ENCODE assay signal across 8 cellular contexts in the genomic region with DNA sequence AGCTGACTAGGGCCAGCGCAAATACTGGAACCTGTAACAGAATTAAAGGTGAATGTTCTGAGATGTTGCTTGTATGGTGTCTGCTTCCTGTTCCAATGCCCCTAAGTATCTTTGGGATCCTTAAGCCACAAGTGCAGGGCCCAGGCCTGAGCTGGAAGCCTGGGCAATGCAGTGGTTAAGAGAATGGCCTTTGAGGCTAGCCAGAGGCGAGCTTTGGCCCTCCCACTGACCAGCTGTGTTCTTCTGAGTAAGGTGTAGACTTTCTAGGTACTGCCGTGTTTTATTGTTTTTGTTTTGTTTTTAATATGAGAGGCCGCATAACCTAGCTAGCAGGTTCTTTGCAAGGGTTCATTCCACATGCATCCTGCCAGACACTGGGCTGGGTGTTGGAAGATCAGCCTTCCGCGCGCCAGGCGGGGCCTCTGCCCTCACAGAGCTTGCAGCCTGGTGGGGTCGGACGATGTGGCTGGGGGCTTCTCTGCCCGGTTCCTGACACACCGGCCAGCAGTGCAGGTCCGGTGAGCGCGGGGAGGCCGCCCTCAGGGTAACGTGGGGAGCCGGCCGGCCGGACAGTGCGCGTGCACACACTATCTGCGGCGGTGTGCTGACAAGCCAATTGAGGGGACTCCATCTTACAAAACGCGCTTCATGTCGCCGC. TPM values are rescaled to one million over a fixed set of nuclear protein-coding genes. Genes with fewer than 3 reads are reported as not detected.
DNase-seq lines count a peak whose midpoint lies in the region; ATAC-seq, FAIRE-seq and TF ChIP-seq lines count a peak whose summit lies in the region.

No MANE protein-coding gene starts in this region.

- in situ Hi-C loops in HepG2 (cut with HindIII; ENCODE audit: extremely low pct_ligation_motif_present, low pct_unique_long_range_greater_than_20kb): no loop called here

- peak overlapping the region; percentile 88 for H3K9ac ChIP-seq in HepG2 (ENCODE audit: insufficient read depth, low read depth, low read length)

- TF ChIP-seq CTCF in adrenal gland (IDR thresholded peaks at IDR 0.05): no peak
- no peak for TF ChIP-seq CTCF in HepG2 (CRISPR knock-in tag; IDR thresholded peaks at IDR 0.05)
- TF ChIP-seq CTCF in thyroid gland (IDR thresholded peaks at IDR 0.05): peak in 1 of 6 experiments; percentile 4

- WGBS in adrenal gland, 4 donors: 26 to 64% (median 45%) methylated on average over 7 to 28 of the region's 28 CpGs
- WGBS in HepG2 (ENCODE audit: low lambda C conversion rate): 84% methylated on average over 18 of the region's 28 CpGs
- WGBS in thyroid gland, 2 donors: 36 to 73% methylated on average over 8 to 24 of the region's 28 CpGs

- no peak for TF ChIP-seq RAD21 in HepG2 (CRISPR knock-in tag; IDR thresholded peaks at IDR 0.05)

- H2AFZ ChIP-seq in HepG2 (ENCODE audit: low read length): no peak overlapping the region

- H3K4me3 Mint-ChIP-seq in activated CD8-positive, alpha-beta memory T cell treated with anti-CD3 and anti-CD28 coated beads, Interleukin-2, amount 10 ng/mL, durations not matched to agents 7 days and 5 days: peak overlapping the region; percentile 94

- H3K27me3 ChIP-seq in adrenal gland (no peaks in the 10 kb centered on the region), HepG2 (ENCODE audit: control insufficient read depth in 1 of 2, insufficient read depth in 2 of 2, low read length in 2 of 2) (no peaks in the 10 kb centered on the region; a peak in 1 of 5 replicates), thyroid gland (no peaks in the 10 kb centered on the region)

- no peaks in the 10 kb centered on the region for H3K27me3 Mint-ChIP-seq in activated CD8-positive, alpha-beta memory T cell treated with anti-CD3 and anti-CD28 coated beads, Interleukin-2, amount 10 ng/mL, durations not matched to agents 7 days and 5 days

- H3K9me3 ChIP-seq in adrenal gland (replicated peaks in 1 of 3): no peaks in the 10 kb centered on the region
- H3K9me3 ChIP-seq in HepG2 (ENCODE audit: low read length): no peaks in the 10 kb centered on the region
- no peaks in the 10 kb centered on the region for H3K9me3 ChIP-seq in thyroid gland

- no peaks in the 10 kb centered on the region for H4K20me1 ChIP-seq in HepG2 (ENCODE audit: insufficient read depth, low read length)

- TF ChIP-seq POLR2A in adrenal gland (IDR thresholded peaks at IDR 0.05) (no peak), HepG2 (IDR thresholded peaks at IDR 0.05; ENCODE audit: insufficient read depth in 1 of 2, low read depth in 2 of 2, low read length in 2 of 2) (no peak), thyroid gland (IDR thresholded peaks at IDR 0.05) (no peak)

- intact Hi-C loops in adrenal gland (cut with DNase I) (no loop called here), HepG2 (cut with micrococcal nuclease; ENCODE audit: unreplicated experiment) (no loop called here), thyroid gland (cut with DNase I) (no loop called here)

- POLR2A ChIA-PET in HepG2 (lab: Yijun Ruan, JAX): interaction anchor here (1.3 to 8.5 kb wide), 8 partner anchors 10 to 266 kb away, joined by 4 to 128 read pairs (median 21); a partner anchor contains a TSS

- H3K36me3 ChIP-seq in adrenal gland (replicated peaks in 1 of 2): peaks cover 0 to 51% of the 10 kb centered on the region in 2 donors
- peaks cover 27 to 50% of the 10 kb centered on the region in 2 experiments for H3K36me3 ChIP-seq in HepG2 (replicated peaks in 1 of 2; ENCODE audit: control insufficient read depth in 1 of 2, insufficient read depth in 2 of 2, low read length in 2 of 2)
- H3K36me3 ChIP-seq in thyroid gland: peaks cover 42 to 43% of the 10 kb centered on the region in 2 donors

- H3K4me2 ChIP-seq in HepG2 (ENCODE audit: low read depth, low read length): peak overlapping the region; percentile 99

- H3K4me3 ChIP-seq in adrenal gland (peak overlapping the region in 2 of 4 donors; percentile 77 to 95), HepG2 (replicated peaks in 1 of 3; ENCODE audit: insufficient read depth in 1 of 3, low read depth in 2 of 3, low read length in 3 of 3) (peak overlapping the region in 2 of 3 experiments; percentile 23 to 87; a peak in 4 of 6 replicates), thyroid gland (replicated peaks in 1 of 3) (peak overlapping the region in 1 of 3 donors; percentile 76)

- CTCF ChIA-PET in activated CD8-positive, alpha-beta memory T cell treated with anti-CD3 and anti-CD28 coated beads, Interleukin-2, amount 10 ng/mL, durations not matched to agents 7 days and 5 days (lab: Charles Lee): interaction anchor here (1.6 to 6.7 kb wide), 4 partner anchors 11 to 30 kb away, joined by 3 to 62 read pairs (median 10); a partner anchor contains a TSS
- CTCF ChIA-PET in HepG2 (lab: Yijun Ruan, JAX; ENCODE audit: low intra/inter-chr PET ratio, low total read pairs): no interaction called here

- no peak for FAIRE-seq in HepG2 (lab: Jason Lieb, UNC)

- H3K36me3 Mint-ChIP-seq in activated CD8-positive, alpha-beta memory T cell treated with anti-CD3 and anti-CD28 coated beads, Interleukin-2, amount 10 ng/mL, durations not matched to agents 7 days and 5 days: peaks cover 43% of the 10 kb centered on the region

- H3K27ac Mint-ChIP-seq in activated CD8-positive, alpha-beta memory T cell treated with anti-CD3 and anti-CD28 coated beads, Interleukin-2, amount 10 ng/mL, durations not matched to agents 7 days and 5 days: peak overlapping the region; percentile 94

- H3K4me1 ChIP-seq in adrenal gland (replicated peaks in 1 of 2) (peaks cover 34 to 41% of the 10 kb centered on the region in 2 donors), HepG2 (ENCODE audit: insufficient read depth, low read length) (peaks cover 76% of the 10 kb centered on the region), thyroid gland (peaks cover 47 to 57% of the 10 kb centered on the region in 2 donors)

- DNase-seq in activated CD8-positive, alpha-beta memory T cell treated with anti-CD3 and anti-CD28 coated beads, Interleukin-2, amount 10 ng/mL, durations not matched to agents 7 days and 5 days: no peak
- no peak for DNase-seq in activated CD8-positive, alpha-beta memory T cell treated with anti-CD3 and anti-CD28 coated beads, Interleukin-2, amount 50 U/mL, for 4 hours
- DNase-seq in adrenal gland (no peak), HepG2 (ENCODE audit: low spot score) (no peak), thyroid gland (no peak), NCI-H2029 (lab: John Stamatoyannopoulos, UW) (no peak), DMS79 treated with DMSO at 0.1 percent for 48 hours (lab: John Stamatoyannopoulos, UW) (no peak), activated gamma-delta T cell (lab: John Stamatoyannopoulos, UW) (no peak)

- TF ChIP-seq EP300 in HepG2 (IDR thresholded peaks at IDR 0.05; ENCODE audit: low read depth in 2 of 2, low read length in 2 of 2) (no peak), HepG2 (CRISPR knock-in tag; IDR thresholded peaks at IDR 0.05; ENCODE audit: borderline replicate concordance) (no peak)

- peaks cover 69% of the 10 kb centered on the region for H3K4me1 Mint-ChIP-seq in activated CD8-positive, alpha-beta memory T cell treated with anti-CD3 and anti-CD28 coated beads, Interleukin-2, amount 10 ng/mL, durations not matched to agents 7 days and 5 days

- peaks cover 42% of the 10 kb centered on the region for H3K79me2 ChIP-seq in HepG2 (ENCODE audit: insufficient read depth, low read length)

- ATAC-seq in activated CD8-positive, alpha-beta memory T cell treated with anti-CD3 and anti-CD28 coated beads, Interleukin-2, amount 10 ng/mL, durations not matched to agents 7 days and 5 days: no peak
- peak; percentile 2 for ATAC-seq in HepG2

- no peaks in the 10 kb centered on the region for H3K9me3 Mint-ChIP-seq in activated CD8-positive, alpha-beta memory T cell treated with anti-CD3 and anti-CD28 coated beads, Interleukin-2, amount 10 ng/mL, durations not matched to agents 7 days and 5 days (ENCODE audit: low read depth)

- BruUV-seq in HepG2 (replicated peaks; lab: Mats Ljungman, UMichigan): no TSS peak

- H3K27ac ChIP-seq in adrenal gland (peak overlapping the region; percentile 76 to 94 (median 92)), HepG2 (ENCODE audit: extremely low read length, insufficient read depth, low read length) (peak overlapping the region; percentile 91), thyroid gland (peak overlapping the region; percentile 82 to 97 (median 96))

RNA-seq across cellular contexts. Expression of a gene that starts 0.6 kb away (rescaled TPM):
- total RNA-seq in activated CD8-positive, alpha-beta memory T cell treated with anti-CD3 and anti-CD28 coated beads, Interleukin-2, amount 10 ng/mL, durations not matched to agents 7 days and 5 days: 10 to 100 TPM; 54.8 to 60.4 TPM
- total RNA-seq in adrenal gland: 10 to 100 TPM; 34.2 to 58.8 (median 47.1) TPM
- 10 to 100 TPM; 46.0 to 95.0 (median 52.6) TPM for polyA plus RNA-seq in adrenal gland
- total RNA-seq in HepG2 (2016; rRNA removed; fragmentation: Illumina TruSeq; extraction: Trizol): 38.9 and 40.2 TPM in 2 replicates
- total RNA-seq in HepG2 (2016; cell fraction: cytosol; rRNA removed; fragmentation: Illumina TruSeq; extraction: Trizol; ENCODE audit: low read depth): 28.0 and 30.5 TPM in 2 replicates
- 37.2 and 39.5 TPM in 2 replicates for total RNA-seq in HepG2 (2016; cell fraction: insoluble cytoplasmic fraction; rRNA removed; fragmentation: Illumina TruSeq; extraction: Trizol)
- total RNA-seq in HepG2 (2016; cell fraction: membrane; rRNA removed; fragmentation: Illumina TruSeq; extraction: Trizol): 34.6 and 39.3 TPM in 2 replicates
- total RNA-seq in HepG2 (2016; cell fraction: nucleus; rRNA removed; fragmentation: Illumina TruSeq; extraction: Trizol): 34.5 and 44.1 TPM in 2 replicates
- 74.4 and 85.4 TPM in 2 replicates for polyA plus RNA-seq in HepG2 (2011; rRNA removed)
- 53.2 and 55.1 TPM in 2 replicates for polyA plus RNA-seq in HepG2 (2011; cell fraction: cytosol; rRNA removed)
- polyA plus RNA-seq in HepG2 (2011; cell fraction: nucleus; rRNA removed): 173 and 195 TPM in 2 replicates
- 41.9 and 49.7 TPM in 2 replicates for polyA plus RNA-seq in HepG2 (2012)
- 14.9 and 18.6 TPM in 2 replicates for polyA plus RNA-seq in HepG2 (2016; cell fraction: cytosol; fragmentation: Illumina TruSeq; extraction: Trizol; ENCODE audit: low read depth)
- polyA plus RNA-seq in HepG2 (2016; cell fraction: insoluble cytoplasmic fraction; fragmentation: Illumina TruSeq; extraction: Trizol; ENCODE audit: low read depth): 55.1 and 57.7 TPM in 2 replicates
- polyA plus RNA-seq in HepG2 (2016; cell fraction: membrane; fragmentation: Illumina TruSeq; extraction: Trizol; ENCODE audit: low read depth): 24.6 and 25.0 TPM in 2 replicates
- 99.9 and 109 TPM in 2 replicates for polyA plus RNA-seq in HepG2 (2016; cell fraction: nucleus; fragmentation: Illumina TruSeq; extraction: Trizol; ENCODE audit: insufficient read depth, low read depth)
- 81.6 and 104 TPM in 2 replicates for polyA minus RNA-seq in HepG2 (2011; rRNA and poly(A)+ RNA removed; ENCODE audit: low replicate concordance)
- 29.7 and 33.3 TPM in 2 replicates for polyA minus RNA-seq in HepG2 (2011; cell fraction: cytosol; rRNA and poly(A)+ RNA removed)
- 50.6 and 76.5 TPM in 2 replicates for polyA minus RNA-seq in HepG2 (2011; cell fraction: nucleus; rRNA and poly(A)+ RNA removed)
- 10 to 100 TPM; 47.0 to 62.8 (median 52.9) TPM for total RNA-seq in thyroid gland

RNA-seq across cellular contexts. Expression of a gene that starts 4.4 kb away (rescaled TPM):
- total RNA-seq in activated CD8-positive, alpha-beta memory T cell treated with anti-CD3 and anti-CD28 coated beads, Interleukin-2, amount 10 ng/mL, durations not matched to agents 7 days and 5 days: 100 to 1,000 TPM in 1 of 2 experiments, 10 to 100 TPM in 1; 95.9 to 108 TPM
- total RNA-seq in adrenal gland: 100 to 1,000 TPM in 4 of 8 donors, 10 to 100 TPM in 4; 55.9 to 148 (median 91.8) TPM
- polyA plus RNA-seq in adrenal gland: 100 to 1,000 TPM in 2 of 3 donors, 10 to 100 TPM in 1; 65.5 to 192 (median 130) TPM
- total RNA-seq in HepG2 (2016; rRNA removed; fragmentation: Illumina TruSeq; extraction: Trizol): 90.7 and 115 TPM in 2 replicates
- total RNA-seq in HepG2 (2016; cell fraction: cytosol; rRNA removed; fragmentation: Illumina TruSeq; extraction: Trizol; ENCODE audit: low read depth): 22.2 and 24.7 TPM in 2 replicates
- 99.1 and 105 TPM in 2 replicates for total RNA-seq in HepG2 (2016; cell fraction: insoluble cytoplasmic fraction; rRNA removed; fragmentation: Illumina TruSeq; extraction: Trizol)
- 64.5 and 68.5 TPM in 2 replicates for total RNA-seq in HepG2 (2016; cell fraction: membrane; rRNA removed; fragmentation: Illumina TruSeq; extraction: Trizol)
- total RNA-seq in HepG2 (2016; cell fraction: nucleus; rRNA removed; fragmentation: Illumina TruSeq; extraction: Trizol): 102 and 126 TPM in 2 replicates
- polyA plus RNA-seq in HepG2 (2011; rRNA removed): 125 and 158 TPM in 2 replicates
- polyA plus RNA-seq in HepG2 (2011; cell fraction: cytosol; rRNA removed): 60.6 and 76.3 TPM in 2 replicates
- 464 and 551 TPM in 2 replicates for polyA plus RNA-seq in HepG2 (2011; cell fraction: nucleus; rRNA removed)
- 189 and 231 TPM in 2 replicates for polyA plus RNA-seq in HepG2 (2012)
- polyA plus RNA-seq in HepG2 (2016; cell fraction: cytosol; fragmentation: Illumina TruSeq; extraction: Trizol; ENCODE audit: low read depth): 24.2 and 25.6 TPM in 2 replicates
- 120 and 149 TPM in 2 replicates for polyA plus RNA-seq in HepG2 (2016; cell fraction: insoluble cytoplasmic fraction; fragmentation: Illumina TruSeq; extraction: Trizol; ENCODE audit: low read depth)
- 59.9 and 61.3 TPM in 2 replicates for polyA plus RNA-seq in HepG2 (2016; cell fraction: membrane; fragmentation: Illumina TruSeq; extraction: Trizol; ENCODE audit: low read depth)
- 256 and 260 TPM in 2 replicates for polyA plus RNA-seq in HepG2 (2016; cell fraction: nucleus; fragmentation: Illumina TruSeq; extraction: Trizol; ENCODE audit: insufficient read depth, low read depth)
- polyA minus RNA-seq in HepG2 (2011; rRNA and poly(A)+ RNA removed; ENCODE audit: low replicate concordance): 127 and 141 TPM in 2 replicates
- polyA minus RNA-seq in HepG2 (2011; cell fraction: cytosol; rRNA and poly(A)+ RNA removed): 69.1 and 69.4 TPM in 2 replicates
- polyA minus RNA-seq in HepG2 (2011; cell fraction: nucleus; rRNA and poly(A)+ RNA removed): 69.1 and 80.1 TPM in 2 replicates
- total RNA-seq in thyroid gland: 10 to 100 TPM; 32.7 to 60.9 (median 48.7) TPM

RNA-seq across cellular contexts. Expression of a gene that starts 11.2 kb away (rescaled TPM):
- 10 to 100 TPM; 24.4 to 25.5 TPM for total RNA-seq in activated CD8-positive, alpha-beta memory T cell treated with anti-CD3 and anti-CD28 coated beads, Interleukin-2, amount 10 ng/mL, durations not matched to agents 7 days and 5 days
- total RNA-seq in adrenal gland: 1 to 10 TPM in 7 of 8 donors, not detected in 1; 1.2 to 2.3 (median 1.8) TPM
- polyA plus RNA-seq in adrenal gland: 1 to 10 TPM; 3.1 to 3.9 (median 3.5) TPM
- total RNA-seq in HepG2 (2016; rRNA removed; fragmentation: Illumina TruSeq; extraction: Trizol): 20.1 and 22.4 TPM in 2 replicates
- total RNA-seq in HepG2 (2016; cell fraction: cytosol; rRNA removed; fragmentation: Illumina TruSeq; extraction: Trizol; ENCODE audit: low read depth): 25.7 and 27.1 TPM in 2 replicates
- 19.5 and 23.7 TPM in 2 replicates for total RNA-seq in HepG2 (2016; cell fraction: insoluble cytoplasmic fraction; rRNA removed; fragmentation: Illumina TruSeq; extraction: Trizol)
- total RNA-seq in HepG2 (2016; cell fraction: membrane; rRNA removed; fragmentation: Illumina TruSeq; extraction: Trizol): 36.3 and 38.4 TPM in 2 replicates
- 19.9 and 24.0 TPM in 2 replicates for total RNA-seq in HepG2 (2016; cell fraction: nucleus; rRNA removed; fragmentation: Illumina TruSeq; extraction: Trizol)
- polyA plus RNA-seq in HepG2 (2011; rRNA removed): 5.5 and 6.5 TPM in 2 replicates
- polyA plus RNA-seq in HepG2 (2011; cell fraction: cytosol; rRNA removed): 3.1 and 3.3 TPM in 2 replicates
- polyA plus RNA-seq in HepG2 (2011; cell fraction: nucleus; rRNA removed): 15.1 and 18.7 TPM in 2 replicates
- polyA plus RNA-seq in HepG2 (2012): 6.5 and 8.5 TPM in 2 replicates
- polyA plus RNA-seq in HepG2 (2016; cell fraction: cytosol; fragmentation: Illumina TruSeq; extraction: Trizol; ENCODE audit: low read depth): 36.9 and 41.0 TPM in 2 replicates
- 31.0 and 31.1 TPM in 2 replicates for polyA plus RNA-seq in HepG2 (2016; cell fraction: insoluble cytoplasmic fraction; fragmentation: Illumina TruSeq; extraction: Trizol; ENCODE audit: low read depth)
- 41.0 and 42.1 TPM in 2 replicates for polyA plus RNA-seq in HepG2 (2016; cell fraction: membrane; fragmentation: Illumina TruSeq; extraction: Trizol; ENCODE audit: low read depth)
- 56.5 and 60.1 TPM in 2 replicates for polyA plus RNA-seq in HepG2 (2016; cell fraction: nucleus; fragmentation: Illumina TruSeq; extraction: Trizol; ENCODE audit: insufficient read depth, low read depth)
- 2.7 and 15.4 TPM in 2 replicates for polyA minus RNA-seq in HepG2 (2011; rRNA and poly(A)+ RNA removed; ENCODE audit: low replicate concordance)
- 1.6 and 2.4 TPM in 2 replicates for polyA minus RNA-seq in HepG2 (2011; cell fraction: cytosol; rRNA and poly(A)+ RNA removed)
- polyA minus RNA-seq in HepG2 (2011; cell fraction: nucleus; rRNA and poly(A)+ RNA removed): 9.1 and 9.4 TPM in 2 replicates
- 1 to 10 TPM; 1.4 to 5.8 (median 4.5) TPM for total RNA-seq in thyroid gland

RNA-seq across cellular contexts. Expression of a gene that starts 13.6 kb away (rescaled TPM):
- total RNA-seq in activated CD8-positive, alpha-beta memory T cell treated with anti-CD3 and anti-CD28 coated beads, Interleukin-2, amount 10 ng/mL, durations not matched to agents 7 days and 5 days: 1 to 10 TPM in 1 of 2 experiments, under 1 TPM in 1; 0.70 to 1.1 TPM
- total RNA-seq in adrenal gland (1 to 10 TPM in 7 of 8 donors, under 1 TPM in 1; 0.60 to 3.0 (median 2.1) TPM), HepG2 (2016; rRNA removed; fragmentation: Illumina TruSeq; extraction: Trizol) (0.77 and 0.93 TPM in 2 replicates), thyroid gland (1 to 10 TPM in 2 of 4 donors, under 1 TPM in 2; 0.21 to 4.1 (median 1.3) TPM)
- polyA plus RNA-seq in adrenal gland (1 to 10 TPM in 2 of 3 donors, under 1 TPM in 1; 0.22 to 7.6 (median 3.6) TPM), HepG2 (2011; rRNA removed) (0.34 and 0.54 TPM in 2 replicates)
- 0.88 and 1.6 TPM in 2 replicates for total RNA-seq in HepG2 (2016; cell fraction: cytosol; rRNA removed; fragmentation: Illumina TruSeq; extraction: Trizol; ENCODE audit: low read depth)
- total RNA-seq in HepG2 (2016; cell fraction: insoluble cytoplasmic fraction; rRNA removed; fragmentation: Illumina TruSeq; extraction: Trizol): 1.00 and 1.1 TPM in 2 replicates
- 0.71 and 0.90 TPM in 2 replicates for total RNA-seq in HepG2 (2016; cell fraction: membrane; rRNA removed; fragmentation: Illumina TruSeq; extraction: Trizol)
- 0.53 and 1.1 TPM in 2 replicates for total RNA-seq in HepG2 (2016; cell fraction: nucleus; rRNA removed; fragmentation: Illumina TruSeq; extraction: Trizol)
- 0.22 and 0.75 TPM in 2 replicates for polyA plus RNA-seq in HepG2 (2011; cell fraction: cytosol; rRNA removed)
- polyA plus RNA-seq in HepG2 (2011; cell fraction: nucleus; rRNA removed): 2.1 and 2.9 TPM in 2 replicates
- polyA plus RNA-seq in HepG2 (2012): 3.1 and 4.6 TPM in 2 replicates
- polyA plus RNA-seq in HepG2 (2016; cell fraction: cytosol; fragmentation: Illumina TruSeq; extraction: Trizol; ENCODE audit: low read depth): 0.66 and 0.93 TPM in 2 replicates
- 0.40 and 0.55 TPM in 2 replicates for polyA plus RNA-seq in HepG2 (2016; cell fraction: insoluble cytoplasmic fraction; fragmentation: Illumina TruSeq; extraction: Trizol; ENCODE audit: low read depth)
- polyA plus RNA-seq in HepG2 (2016; cell fraction: membrane; fragmentation: Illumina TruSeq; extraction: Trizol; ENCODE audit: low read depth): 0.49 TPM in 2 replicates
- polyA plus RNA-seq in HepG2 (2016; cell fraction: nucleus; fragmentation: Illumina TruSeq; extraction: Trizol; ENCODE audit: insufficient read depth, low read depth): 1.3 and 1.4 TPM in 2 replicates
- polyA minus RNA-seq in HepG2 (2011; rRNA and poly(A)+ RNA removed; ENCODE audit: low replicate concordance): 0.94 and 1.4 TPM in 2 replicates
- 0.62 and 0.89 TPM in 2 replicates for polyA minus RNA-seq in HepG2 (2011; cell fraction: cytosol; rRNA and poly(A)+ RNA removed)
- polyA minus RNA-seq in HepG2 (2011; cell fraction: nucleus; rRNA and poly(A)+ RNA removed): 1.2 and 1.3 TPM in 2 replicates

RNA-seq across cellular contexts. Expression of a gene that starts 30.3 kb away (rescaled TPM):
- 10 to 100 TPM; 18.2 to 19.4 TPM for total RNA-seq in activated CD8-positive, alpha-beta memory T cell treated with anti-CD3 and anti-CD28 coated beads, Interleukin-2, amount 10 ng/mL, durations not matched to agents 7 days and 5 days
- total RNA-seq in adrenal gland (100 to 1,000 TPM in 1 of 8 donors, 10 to 100 TPM in 7; 44.9 to 115 (median 66.1) TPM), HepG2 (2016; rRNA removed; fragmentation: Illumina TruSeq; extraction: Trizol) (13.1 and 40.1 TPM in 2 replicates), thyroid gland (100 to 1,000 TPM in 2 of 4 donors, 10 to 100 TPM in 2; 56.7 to 140 (median 101) TPM)
- polyA plus RNA-seq in adrenal gland (10 to 100 TPM; 12.4 to 47.4 (median 39.5) TPM), HepG2 (2011; rRNA removed) (28.2 and 29.4 TPM in 2 replicates)
- 11.7 and 11.8 TPM in 2 replicates for total RNA-seq in HepG2 (2016; cell fraction: cytosol; rRNA removed; fragmentation: Illumina TruSeq; extraction: Trizol; ENCODE audit: low read depth)
- 11.6 and 40.3 TPM in 2 replicates for total RNA-seq in HepG2 (2016; cell fraction: insoluble cytoplasmic fraction; rRNA removed; fragmentation: Illumina TruSeq; extraction: Trizol)
- total RNA-seq in HepG2 (2016; cell fraction: membrane; rRNA removed; fragmentation: Illumina TruSeq; extraction: Trizol): 16.4 and 17.9 TPM in 2 replicates
- total RNA-seq in HepG2 (2016; cell fraction: nucleus; rRNA removed; fragmentation: Illumina TruSeq; extraction: Trizol): 46.8 and 52.2 TPM in 2 replicates
- polyA plus RNA-seq in HepG2 (2011; cell fraction: cytosol; rRNA removed): 19.2 and 36.3 TPM in 2 replicates
- 76.6 and 98.9 TPM in 2 replicates for polyA plus RNA-seq in HepG2 (2011; cell fraction: nucleus; rRNA removed)
- polyA plus RNA-seq in HepG2 (2012): 20.7 and 21.0 TPM in 2 replicates
- polyA plus RNA-seq in HepG2 (2016; cell fraction: cytosol; fragmentation: Illumina TruSeq; extraction: Trizol; ENCODE audit: low read depth): 8.0 and 8.6 TPM in 2 replicates
- 12.0 and 16.4 TPM in 2 replicates for polyA plus RNA-seq in HepG2 (2016; cell fraction: insoluble cytoplasmic fraction; fragmentation: Illumina TruSeq; extraction: Trizol; ENCODE audit: low read depth)
- 11.8 and 12.2 TPM in 2 replicates for polyA plus RNA-seq in HepG2 (2016; cell fraction: membrane; fragmentation: Illumina TruSeq; extraction: Trizol; ENCODE audit: low read depth)
- polyA plus RNA-seq in HepG2 (2016; cell fraction: nucleus; fragmentation: Illumina TruSeq; extraction: Trizol; ENCODE audit: insufficient read depth, low read depth): 83.1 and 85.8 TPM in 2 replicates
- 23.9 and 52.5 TPM in 2 replicates for polyA minus RNA-seq in HepG2 (2011; rRNA and poly(A)+ RNA removed; ENCODE audit: low replicate concordance)
- polyA minus RNA-seq in HepG2 (2011; cell fraction: cytosol; rRNA and poly(A)+ RNA removed): 17.1 and 17.5 TPM in 2 replicates
- 31.7 and 32.4 TPM in 2 replicates for polyA minus RNA-seq in HepG2 (2011; cell fraction: nucleus; rRNA and poly(A)+ RNA removed)
